Comparison of ENCODE assay signal across 8 cellular contexts in genomic region chr14:81400202-81400678, GRCh38. TPM values are rescaled to one million over a fixed set of nuclear protein-coding genes. Genes with fewer than 3 reads are reported as not detected.
DNase-seq lines count a peak whose midpoint lies in the region; ATAC-seq lines count a peak whose summit lies in the region.

A gene with protein sequence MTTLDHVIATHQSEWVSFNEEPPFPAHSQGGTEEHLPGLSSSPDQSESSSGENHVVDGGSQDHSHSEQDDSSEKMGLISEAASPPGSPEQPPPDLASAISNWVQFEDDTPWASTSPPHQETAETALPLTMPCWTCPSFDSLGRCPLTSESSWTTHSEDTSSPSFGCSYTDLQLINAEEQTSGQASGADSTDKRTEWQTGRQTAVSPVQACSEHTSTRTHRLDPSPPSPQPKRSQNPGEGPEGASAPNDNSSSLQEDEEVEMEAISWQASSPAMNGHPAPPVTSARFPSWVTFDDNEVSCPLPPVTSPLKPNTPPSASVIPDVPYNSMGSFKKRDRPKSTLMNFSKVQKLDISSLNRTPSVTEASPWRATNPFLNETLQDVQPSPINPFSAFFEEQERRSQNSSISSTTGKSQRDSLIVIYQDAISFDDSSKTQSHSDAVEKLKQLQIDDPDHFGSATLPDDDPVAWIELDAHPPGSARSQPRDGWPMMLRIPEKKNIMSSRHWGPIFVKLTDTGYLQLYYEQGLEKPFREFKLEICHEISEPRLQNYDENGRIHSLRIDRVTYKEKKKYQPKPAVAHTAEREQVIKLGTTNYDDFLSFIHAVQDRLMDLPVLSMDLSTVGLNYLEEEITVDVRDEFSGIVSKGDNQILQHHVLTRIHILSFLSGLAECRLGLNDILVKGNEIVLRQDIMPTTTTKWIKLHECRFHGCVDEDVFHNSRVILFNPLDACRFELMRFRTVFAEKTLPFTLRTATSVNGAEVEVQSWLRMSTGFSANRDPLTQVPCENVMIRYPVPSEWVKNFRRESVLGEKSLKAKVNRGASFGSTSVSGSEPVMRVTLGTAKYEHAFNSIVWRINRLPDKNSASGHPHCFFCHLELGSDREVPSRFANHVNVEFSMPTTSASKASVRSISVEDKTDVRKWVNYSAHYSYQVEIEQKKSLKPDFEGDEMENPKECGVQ (minus strand): TSS chr14:81400324. CDS start chr14:81398382, 1,942 bp downstream.

- no peaks in the 10 kb centered on the region for H3K9me3 Mint-ChIP-seq in activated CD8-positive, alpha-beta memory T cell treated with anti-CD3 and anti-CD28 coated beads, Interleukin-2, amount 10 ng/mL, durations not matched to agents 7 days and 5 days (ENCODE audit: low read depth)

- H3K27ac ChIP-seq in caudate nucleus (ENCODE audit: low read depth, low read length), result peak within 1 kb of the TSS; percentile 64

- H3K4me1 Mint-ChIP-seq in activated CD8-positive, alpha-beta memory T cell treated with anti-CD3 and anti-CD28 coated beads, Interleukin-2, amount 10 ng/mL, durations not matched to agents 7 days and 5 days, result peaks cover 32% of the 10 kb centered on the region

- peaks cover 27% of the 10 kb centered on the region for H3K27me3 Mint-ChIP-seq in activated CD8-positive, alpha-beta memory T cell treated with anti-CD3 and anti-CD28 coated beads, Interleukin-2, amount 10 ng/mL, durations not matched to agents 7 days and 5 days

- CTCF ChIA-PET in activated CD8-positive, alpha-beta memory T cell treated with anti-CD3 and anti-CD28 coated beads, Interleukin-2, amount 10 ng/mL, durations not matched to agents 7 days and 5 days (lab: Charles Lee), result no interaction called here

- H3K36me3 Mint-ChIP-seq in activated CD8-positive, alpha-beta memory T cell treated with anti-CD3 and anti-CD28 coated beads, Interleukin-2, amount 10 ng/mL, durations not matched to agents 7 days and 5 days, result no peaks in the 10 kb centered on the region

- peak within 1 kb of the TSS; percentile 28 for H3K27ac Mint-ChIP-seq in activated CD8-positive, alpha-beta memory T cell treated with anti-CD3 and anti-CD28 coated beads, Interleukin-2, amount 10 ng/mL, durations not matched to agents 7 days and 5 days

- DNase-seq in activated CD8-positive, alpha-beta memory T cell treated with anti-CD3 and anti-CD28 coated beads, Interleukin-2, amount 10 ng/mL, durations not matched to agents 7 days and 5 days, result peak; percentile 71
- DNase-seq in activated CD8-positive, alpha-beta memory T cell treated with anti-CD3 and anti-CD28 coated beads, Interleukin-2, amount 50 U/mL, for 48 hours, result no peak
- DNase-seq in NCI-H510A (lab: John Stamatoyannopoulos, UW) (peak; percentile 36), caudate nucleus (lab: John Stamatoyannopoulos, UW) (no peak), mucosa of gallbladder (ENCODE audit: low spot score) (peak; percentile 17), NCI-H774 (lab: John Stamatoyannopoulos, UW) (no peak)

- no peak within 1 kb of the TSS for H3K4me3 Mint-ChIP-seq in activated CD8-positive, alpha-beta memory T cell treated with anti-CD3 and anti-CD28 coated beads, Interleukin-2, amount 10 ng/mL, durations not matched to agents 7 days and 5 days

- peak; percentile 61 for ATAC-seq in activated CD8-positive, alpha-beta memory T cell treated with anti-CD3 and anti-CD28 coated beads, Interleukin-2, amount 10 ng/mL, durations not matched to agents 7 days and 5 days
- ATAC-seq in GM19324 (IDR thresholded peaks at IDR 0.05; ENCODE audit: low FRiP score, unreplicated experiment), result no peak
- ATAC-seq in HG02678 (IDR thresholded peaks at IDR 0.05; ENCODE audit: unreplicated experiment), result no peak

RNA-seq across cellular contexts. Expression of the gene that starts here (rescaled TPM):
- total RNA-seq in activated CD8-positive, alpha-beta memory T cell treated with anti-CD3 and anti-CD28 coated beads, Interleukin-2, amount 10 ng/mL, durations not matched to agents 7 days and 5 days, result under 1 TPM; 0.20 to 0.66 TPM
- 41.3 TPM for total RNA-seq in mucosa of gallbladder

Comparison
In these comparisons a context has a peak if more than half of its experiments do, and no peak if none do; other contexts are left out.
1. RNA of the gene that starts here (total RNA-seq): 41.3 TPM in mucosa of gallbladder (single experiment); 0.20 to 0.66 TPM in activated CD8-positive, alpha-beta memory T cell treated with anti-CD3 and anti-CD28 coated beads, Interleukin-2, amount 10 ng/mL, durations not matched to agents 7 days and 5 days; every median in the first group is over 10 times any median in the second.
2. Peak in DNase-seq and ATAC-seq in activated CD8-positive, alpha-beta memory T cell treated with anti-CD3 and anti-CD28 coated beads, Interleukin-2, amount 10 ng/mL, durations not matched to agents 7 days and 5 days; RNA of the gene not detected or under 1 TPM.
3. DNase-seq: peak in NCI-H510A (single experiment) and mucosa of gallbladder (single experiment); none in activated CD8-positive, alpha-beta memory T cell treated with anti-CD3 and anti-CD28 coated beads, Interleukin-2, amount 50 U/mL, for 48 hours (single experiment), caudate nucleus (0 of 61) and NCI-H774 (single experiment).